ENCODE assay signal across 18 cellular contexts in the genomic region with DNA sequence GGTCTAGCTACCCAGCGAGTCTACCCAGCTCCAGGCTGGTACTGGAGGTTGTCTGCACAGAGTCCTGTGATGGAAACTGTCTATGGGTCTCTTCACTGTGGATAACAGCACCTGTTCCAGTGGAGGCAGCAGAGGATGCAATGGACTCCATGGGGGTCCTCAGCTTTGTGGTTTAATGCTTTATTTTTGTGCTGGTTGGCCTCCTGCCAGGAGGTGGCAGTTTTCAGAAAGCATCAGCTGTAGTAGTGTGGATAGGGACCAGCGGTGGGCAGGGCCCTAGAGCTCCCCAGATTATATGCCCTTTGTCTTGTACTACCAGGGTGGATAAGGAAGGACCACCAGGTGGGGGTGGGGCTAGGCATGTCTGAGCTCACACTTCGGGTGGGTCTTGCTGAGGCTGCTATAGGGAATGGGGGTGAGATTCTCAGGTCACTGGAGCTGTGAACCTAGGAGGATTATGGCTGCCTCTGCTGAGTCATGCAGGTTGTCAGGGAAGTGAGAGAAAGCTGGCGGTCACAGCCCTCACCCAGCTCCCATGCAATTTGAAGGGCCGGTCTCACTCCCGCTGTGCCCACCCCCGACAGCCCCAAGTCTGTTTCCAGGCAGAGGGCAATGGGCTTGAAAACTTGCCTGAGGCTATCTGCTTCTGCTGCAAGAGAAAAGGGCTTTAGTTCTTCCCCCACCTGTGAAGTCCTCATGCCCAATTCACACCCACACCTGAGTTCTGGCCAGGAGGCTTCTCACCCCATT.
A peak's percentile ranks its signal among the peaks of the same experiment; 100 is the strongest.
DNase-seq lines count a peak whose midpoint lies in the region; ATAC-seq and TF ChIP-seq lines count a peak whose summit lies in the region.
"Had no signal": no experiment of that assay in that cellular context is flagged by ENCODE, and none has a peak within 500 bp of the region (broad histone marks: within the 10 kb centered on the region; RNA-seq: fewer than 3 reads in every experiment).

No MANE protein-coding gene starts in this region.

- CTCF ChIA-PET in IMR-90 (lab: Yijun Ruan, JAX): no interaction called here
- CTCF ChIA-PET in WTC11 (lab: Charles Lee): interaction anchor here (0.9 to 1.5 kb wide), 2 partner anchors 230 to 1314 kb away, joined by 3 read pairs; no protein-coding TSS in a partner anchor

- BruUV-seq in IMR-90 (replicated peaks; lab: Mats Ljungman, UMichigan): no TSS peak

- H3K4me2 ChIP-seq in IMR-90 (ENCODE audit: low read depth, low read length): no peak overlapping the region
- no peak overlapping the region for H3K4me2 ChIP-seq in neuronal stem cell (ENCODE audit: insufficient read depth, low read length, poor library complexity, severe bottlenecking)

- DNase-seq in NCI-H2107 treated with DMSO at 0.1 percent for 48 hours (lab: John Stamatoyannopoulos, UW; ENCODE audit: unreplicated experiment) (peak; percentile 3), NCI-H2107 (lab: John Stamatoyannopoulos, UW) (no peak), IMR-90 (no peak), WTC11 (ENCODE audit: low spot score) (peak; percentile 13), neuronal stem cell (ENCODE audit: low spot score) (no peak), COLO829 (ENCODE audit: low spot score) (no peak), DMS153 (lab: John Stamatoyannopoulos, UW) (no peak)
- no peak for DNase-seq in activated naive CD4-positive, alpha-beta T cell treated with anti-CD3 and anti-CD28 coated beads, Interleukin-2, amount 50 U/mL, for 16 hours
- DNase-seq: 8988T; CD8-positive, alpha-beta T cell; DMS 273 treated with DMSO at 0.1 percent for 48 hours; EL; MM.1S; NCI-H1105; NCI-H187 had no signal

- H2BK12ac ChIP-seq in neuronal stem cell (ENCODE audit: low read length): no peak overlapping the region

- H3K14ac ChIP-seq in IMR-90 (replicated peaks; ENCODE audit: low read depth, low read length): no peak overlapping the region
- no peak overlapping the region for H3K14ac ChIP-seq in neuronal stem cell (ENCODE audit: low read length)

- no peaks in the 10 kb centered on the region for H4K20me1 ChIP-seq in IMR-90 (ENCODE audit: insufficient read depth, low read length)

- H2BK120ac ChIP-seq in IMR-90 (ENCODE audit: low read depth, low read length): no peak overlapping the region
- H2BK120ac ChIP-seq in neuronal stem cell (ENCODE audit: low read depth, low read length): no peak overlapping the region

- no peak overlapping the region for H4K5ac ChIP-seq in IMR-90 (ENCODE audit: low read depth, low read length)

- H3K27me3 ChIP-seq in IMR-90 (ENCODE audit: control insufficient read depth, insufficient read depth, low read length) (no peaks in the 10 kb centered on the region), neuronal stem cell (ENCODE audit: control insufficient read depth in 3 of 3, insufficient read depth in 3 of 3, low read depth in 1 of 3, low read length in 3 of 3) (no peaks in the 10 kb centered on the region)

- no peak overlapping the region for H3K4ac ChIP-seq in IMR-90 (ENCODE audit: low read depth, low read length)
- no peak overlapping the region for H3K4ac ChIP-seq in neuronal stem cell (ENCODE audit: low read length)

- H3K9me3 ChIP-seq in IMR-90 (ENCODE audit: control insufficient read depth, insufficient read depth, low read length) (no peaks in the 10 kb centered on the region), neuronal stem cell (replicated peaks in 1 of 2; ENCODE audit: control insufficient read depth in 2 of 2, insufficient read depth in 1 of 2, low read depth in 1 of 2, low read length in 2 of 2) (no peaks in the 10 kb centered on the region)

- H3K79me1 ChIP-seq in IMR-90 (ENCODE audit: low read depth in 1 of 2, low read length in 2 of 2) (no peaks in the 10 kb centered on the region), neuronal stem cell (ENCODE audit: low read depth, low read length) (no peaks in the 10 kb centered on the region)

- POLR2A ChIA-PET in IMR-90 (lab: Charles Lee; ENCODE audit: unreplicated experiment) (no interaction called here), WTC11 (lab: Charles Lee) (no interaction called here)

- H3K4me3 ChIP-seq in IMR-90 (ENCODE audit: insufficient read depth, low read depth, low read length) (no peak overlapping the region), neuronal stem cell (ENCODE audit: low read length in 2 of 2) (no peak overlapping the region)
- H3K4me3 ChIP-seq: SK-N-MC had no signal

- H2AFZ ChIP-seq in IMR-90 (replicated peaks; ENCODE audit: low read length, poor library complexity) (no peak overlapping the region), neuronal stem cell (ENCODE audit: low read length) (no peak overlapping the region)

- H3K36me3 Mint-ChIP-seq in WTC11: no peaks in the 10 kb centered on the region
- H3K36me3 Mint-ChIP-seq: CD8-positive, alpha-beta T cell had no signal

- H3K4me3 Mint-ChIP-seq in WTC11: no peak overlapping the region
- H3K4me3 Mint-ChIP-seq: CD8-positive, alpha-beta T cell had no signal

- no peak overlapping the region for H3K27ac Mint-ChIP-seq in WTC11
- H3K27ac Mint-ChIP-seq: CD8-positive, alpha-beta T cell had no signal

- TF ChIP-seq RAD21 in IMR-90 (IDR thresholded peaks at IDR 0.05; ENCODE audit: low read length): no peak

- peak overlapping the region; percentile 13 for H2AK9ac ChIP-seq in IMR-90 (replicated peaks; ENCODE audit: low read depth, low read length, poor library complexity)

- intact Hi-C loops in IMR-90 (cut with micrococcal nuclease): no loop called here

- H3K18ac ChIP-seq in IMR-90 (ENCODE audit: low read depth, low read length) (no peak overlapping the region), neuronal stem cell (ENCODE audit: low read length) (peak overlapping the region; percentile 51)

- ATAC-seq in IMR-90 (ENCODE audit: low read depth): no peak
- peak; percentile 57 for ATAC-seq in WTC11
- ATAC-seq: CD8-positive, alpha-beta T cell; Panc1; Right ventricle myocardium inferior had no signal

- H4K91ac ChIP-seq in IMR-90 (ENCODE audit: insufficient read depth, low read depth, low read length) (no peak overlapping the region), neuronal stem cell (ENCODE audit: low read depth, low read length, poor library complexity) (no peak overlapping the region)

- no peaks in the 10 kb centered on the region for H3K9me1 ChIP-seq in IMR-90 (ENCODE audit: insufficient read depth, low read length)

- in situ Hi-C loops in IMR-90 (cut with MboI; ENCODE audit: low sequenced_read_pairs): no loop called here

- no peak overlapping the region for H3K23ac ChIP-seq in IMR-90 (ENCODE audit: low read depth, low read length)
- H3K23ac ChIP-seq in neuronal stem cell (ENCODE audit: low read depth, low read length, poor library complexity): no peak overlapping the region

- H2BK20ac ChIP-seq in IMR-90 (ENCODE audit: low read depth, low read length): no peak overlapping the region

- WGBS in IMR-90 (ENCODE audit: extremely low coverage in 2 of 2, insufficient read length in 1 of 2), 2 experiments: 100% methylated on average over 2 of the region's 7 CpGs; no CpG with 5 or more reads in 1 of the 2 experiments
- no CpG with 5 or more reads among the region's 7 CpGs for WGBS in neuronal stem cell (ENCODE audit: extremely low coverage in 2 of 2, insufficient read length in 2 of 2, insufficient replicate concordance in 1 of 2), 2 donors

- peaks cover 8% of the 10 kb centered on the region for H3K4me1 Mint-ChIP-seq in WTC11

- TF ChIP-seq POLR2A in IMR-90 (IDR thresholded peaks at IDR 0.05; ENCODE audit: low read depth, low read length): no peak

- no peak overlapping the region for H3K27ac ChIP-seq in IMR-90 (ENCODE audit: insufficient read depth, low read length)
- no peak overlapping the region for H3K27ac ChIP-seq in neuronal stem cell (replicated peaks; ENCODE audit: low read length)
- H3K27ac ChIP-seq: SK-N-MC had no signal

- H3K4me1 ChIP-seq in IMR-90 (ENCODE audit: control insufficient read depth, insufficient read depth, low read length): no peaks in the 10 kb centered on the region
- no peaks in the 10 kb centered on the region for H3K4me1 ChIP-seq in neuronal stem cell (ENCODE audit: control insufficient read depth in 2 of 2, insufficient read depth in 1 of 2, low read depth in 1 of 2, low read length in 2 of 2)

- no peak overlapping the region for H2AK5ac ChIP-seq in IMR-90 (ENCODE audit: low read depth, low read length)
- peak overlapping the region; percentile 9 for H2AK5ac ChIP-seq in neuronal stem cell (ENCODE audit: low read depth, low read length)

- H4K8ac ChIP-seq in IMR-90 (ENCODE audit: low read depth in 2 of 2, low read length in 2 of 2): no peak overlapping the region
- no peak overlapping the region for H4K8ac ChIP-seq in neuronal stem cell (ENCODE audit: low read depth, low read length)

- H3K56ac ChIP-seq in IMR-90 (ENCODE audit: extremely low read depth, insufficient read depth, low read length): no peak overlapping the region

- no peak overlapping the region for H2BK5ac ChIP-seq in IMR-90 (ENCODE audit: low read depth, low read length, poor library complexity, severe bottlenecking)
- no peak overlapping the region for H2BK5ac ChIP-seq in neuronal stem cell (ENCODE audit: low read length)

- H3K9me3 Mint-ChIP-seq in WTC11: peaks cover 9% of the 10 kb centered on the region

- no peak overlapping the region for H2BK15ac ChIP-seq in IMR-90 (ENCODE audit: low read depth, low read length)
- no peak overlapping the region for H2BK15ac ChIP-seq in neuronal stem cell (ENCODE audit: low read length)

- no peak overlapping the region for H3K9ac ChIP-seq in IMR-90 (ENCODE audit: low read depth, low read length)
- no peak overlapping the region for H3K9ac ChIP-seq in neuronal stem cell (ENCODE audit: low read depth, low read length, poor library complexity)

- dilution Hi-C loops in IMR-90 (cut with HindIII; ENCODE audit: low sequenced_read_pairs, unreplicated experiment): no loop called here

- TF ChIP-seq CTCF in IMR-90 (conservative IDR thresholded peaks at IDR 0.05; ENCODE audit: low read depth, low read length) (no peak), WTC11 (IDR thresholded peaks at IDR 0.05) (no peak)

- H3K36me3 ChIP-seq in IMR-90 (ENCODE audit: control insufficient read depth, insufficient read depth, low read length): no peaks in the 10 kb centered on the region
- no peaks in the 10 kb centered on the region for H3K36me3 ChIP-seq in neuronal stem cell (replicated peaks in 1 of 2; ENCODE audit: control insufficient read depth in 2 of 2, insufficient read depth in 2 of 2, low read length in 2 of 2)

- no peaks in the 10 kb centered on the region for H3K27me3 Mint-ChIP-seq in WTC11 (ENCODE audit: low read depth)

TF ChIP-seq in IMR-90, 13 proteins besides CTCF, POLR2A, EP300 and RAD21 (continues in another document):
- TF ChIP-seq BHLHE40 (IDR thresholded peaks at IDR 0.05; ENCODE audit: low read depth, low read length): no peak
- no peak for TF ChIP-seq RCOR1 (IDR thresholded peaks at IDR 0.05; ENCODE audit: insufficient replicate concordance, low read length)

TF ChIP-seq in WTC11, 78 proteins besides CTCF, POLR2A, EP300 and RAD21 (continues in another document):
- no peak for TF ChIP-seq MYBL2 (CRISPR knock-in tag; IDR thresholded peaks at IDR 0.05)
- TF ChIP-seq, protein P1, sequence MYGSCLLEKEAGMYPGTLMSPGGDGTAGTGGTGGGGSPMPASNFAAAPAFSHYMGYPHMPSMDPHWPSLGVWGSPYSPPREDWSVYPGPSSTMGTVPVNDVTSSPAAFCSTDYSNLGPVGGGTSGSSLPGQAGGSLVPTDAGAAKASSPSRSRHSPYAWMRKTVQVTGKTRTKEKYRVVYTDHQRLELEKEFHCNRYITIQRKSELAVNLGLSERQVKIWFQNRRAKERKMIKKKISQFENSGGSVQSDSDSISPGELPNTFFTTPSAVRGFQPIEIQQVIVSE (CRISPR knock-in tag; IDR thresholded peaks at IDR 0.05; ENCODE audit: borderline replicate concordance): no peak
- no peak for TF ChIP-seq TEAD1 (CRISPR knock-in tag; IDR thresholded peaks at IDR 0.05)

Comparison
In these comparisons a context has a peak if more than half of its experiments do, and no peak if none do; other contexts are left out.
1. DNase-seq: peak in NCI-H2107 treated with DMSO at 0.1 percent for 48 hours (single experiment) and WTC11 (single experiment); none in NCI-H2107 (single experiment), IMR-90 (single experiment), neuronal stem cell (single experiment), COLO829 (single experiment), activated naive CD4-positive, alpha-beta T cell treated with anti-CD3 and anti-CD28 coated beads, Interleukin-2, amount 50 U/mL, for 16 hours (single experiment) and DMS153 (single experiment).